ENCODE assay signal across 18 cellular contexts in genomic region chr17:15378243-15378642, GRCh38. TPM values are rescaled to one million over a fixed set of nuclear protein-coding genes. Genes with fewer than 3 reads are reported as not detected.
"Had no signal": no experiment of that assay in that cellular context is flagged by ENCODE, and none has a peak within 500 bp of the region (broad histone marks: within the 10 kb centered on the region; RNA-seq: fewer than 3 reads in every experiment).

No MANE protein-coding gene starts in this region.

- H3K9me3 Mint-ChIP-seq: activated naive CD8-positive, alpha-beta T cell treated with anti-CD3 and anti-CD28 coated beads, Interleukin-2, amount 50 U/mL, for 24 hours; activated T-helper 1 cell treated with anti-CD3 and anti-CD28 coated beads, Interleukin-12 subunit alpha, Interleukin-12 subunit beta, Interleukin-2, Interleukin-4 antibody, amounts not matched to agents 30 ng/mL and 10 ng/mL and 1 ng/mL, durations not matched to agents 14 hours and 24 hours and 36 hours; T-cell had no signal

- H3K4me1 ChIP-seq: ascending aorta, upper lobe of right lung had no signal

- H3K36me3 ChIP-seq: ascending aorta, cardiac muscle cell, upper lobe of right lung had no signal

- H3K36me3 Mint-ChIP-seq: T-cell had no signal

- H3K4me1 Mint-ChIP-seq: activated naive CD8-positive, alpha-beta T cell treated with anti-CD3 and anti-CD28 coated beads, Interleukin-2, amount 50 U/mL, for 24 hours; T-cell had no signal

- H3K4me3 ChIP-seq: ascending aorta, cardiac muscle cell, skin epidermis, upper lobe of right lung had no signal

- H3K9ac ChIP-seq: SK-N-SH had no signal

- ATAC-seq: activated naive CD8-positive, alpha-beta T cell treated with anti-CD3 and anti-CD28 coated beads, Interleukin-2, amount 50 U/mL, for 24 hours; T-cell had no signal

- H3K27ac Mint-ChIP-seq: activated naive CD8-positive, alpha-beta T cell treated with anti-CD3 and anti-CD28 coated beads, Interleukin-2, amount 50 U/mL, for 24 hours; activated T-helper 1 cell treated with anti-CD3 and anti-CD28 coated beads, Interleukin-12 subunit alpha, Interleukin-12 subunit beta, Interleukin-2, Interleukin-4 antibody, amounts not matched to agents 30 ng/mL and 10 ng/mL and 1 ng/mL, durations not matched to agents 14 hours and 24 hours and 36 hours; T-cell had no signal

- H3K27ac ChIP-seq: ascending aorta, cardiac muscle cell, upper lobe of right lung had no signal

- H3K9me3 ChIP-seq: ascending aorta, SK-N-SH, upper lobe of right lung had no signal

- H3K27me3 ChIP-seq: ascending aorta, cardiac muscle cell, upper lobe of right lung had no signal

- DNase-seq: activated CD4-positive, alpha-beta T cell treated with anti-CD3 and anti-CD28 coated beads, Interleukin-2, amount 50 U/mL, for 1 hour; activated naive CD4-positive, alpha-beta T cell treated with Interleukin-2 at 50 U/mL for 16 hours; activated naive CD8-positive, alpha-beta T cell treated with anti-CD3 and anti-CD28 coated beads, Interleukin-2, amount 50 U/mL, for 24 hours; mesendoderm; SK-N-SH; stimulated activated CD4-positive, alpha-beta T cell treated with anti-CD3 and anti-CD28 coated beads, Interleukin-4, amount 100 ng/mL, for 4 hours; stimulated activated CD8-positive, alpha-beta memory T cell treated with anti-CD3 and anti-CD28 coated beads, Interleukin-4, amount 100 ng/mL, for 48 hours; stimulated activated naive CD4-positive, alpha-beta T cell treated with Interleukin-2 at 50 U/mL for 16 hours; T-cell; T-helper 9 cell; upper lobe of right lung had no signal

- H3K4me3 Mint-ChIP-seq: activated naive CD8-positive, alpha-beta T cell treated with anti-CD3 and anti-CD28 coated beads, Interleukin-2, amount 50 U/mL, for 24 hours; activated T-helper 1 cell treated with anti-CD3 and anti-CD28 coated beads, Interleukin-12 subunit alpha, Interleukin-12 subunit beta, Interleukin-2, Interleukin-4 antibody, amounts not matched to agents 30 ng/mL and 10 ng/mL and 1 ng/mL, durations not matched to agents 14 hours and 24 hours and 36 hours; T-cell had no signal

RNA-seq across cellular contexts. Expression of gene TEKT3, which starts 36.8 kb away (rescaled TPM):
- total RNA-seq: activated CD8-positive, alpha-beta memory T cell treated with anti-CD3 and anti-CD28 coated beads for 36 hours; activated T-helper 1 cell treated with anti-CD3 and anti-CD28 coated beads, Interleukin-12 subunit alpha, Interleukin-12 subunit beta, Interleukin-2, Interleukin-4 antibody, amounts not matched to agents 30 ng/mL and 10 ng/mL and 1 ng/mL, durations not matched to agents 14 hours and 24 hours and 36 hours; ascending aorta; kidney epithelial cell; upper lobe of right lung had no signal
- polyA plus RNA-seq: cardiac muscle cell, liver had no signal
